ENCODE assay signal across 11 cellular contexts in genomic region chr11:61963016-61963281, GRCh38. TPM values are rescaled to one million over a fixed set of nuclear protein-coding genes. Genes with fewer than 3 reads are reported as not detected.
A peak's percentile ranks its signal among the peaks of the same experiment; 100 is the strongest.
DNase-seq lines count a peak whose midpoint lies in the region; ATAC-seq lines count a peak whose summit lies in the region.
"Had no signal": no experiment of that assay in that cellular context is flagged by ENCODE, and none has a peak within 500 bp of the region (broad histone marks: within the 10 kb centered on the region; RNA-seq: fewer than 3 reads in every experiment).

No MANE protein-coding gene starts in this region.

- intact Hi-C loops in activated CD4-positive, alpha-beta memory T cell treated with anti-CD3 and anti-CD28 coated beads for 36 hours (cut with micrococcal nuclease), result no loop called here
- intact Hi-C loops in left colon (cut with DNase I, micrococcal nuclease), result loop anchor here in 1 of 2 donors (10.0 kb wide), 1 partner anchor 168 kb away; the partner anchor contains the start of genes FEN1 and TMEM258

- CTCF ChIA-PET in activated CD4-positive, alpha-beta memory T cell treated with anti-CD3 and anti-CD28 coated beads for 36 hours (lab: Charles Lee), result interaction anchor here (1.2 to 2.4 kb wide), 3 partner anchors 9 to 119 kb away, joined by 3 to 9 read pairs (median 7); no protein-coding TSS in a partner anchor

- peak overlapping the region; percentile 58 for H3K27ac Mint-ChIP-seq in activated CD4-positive, alpha-beta memory T cell treated with anti-CD3 and anti-CD28 coated beads for 36 hours
- peak overlapping the region; percentile 88 for H3K27ac Mint-ChIP-seq in stimulated activated memory B cell treated with anti-CD40 and anti-IgM and Interleukin-4, amounts not matched to agents 10 μg/mL and 1 μg/mL and 100 μg/mL, for 72 hours

- peaks cover 39% of the 10 kb centered on the region for H3K4me1 Mint-ChIP-seq in activated CD4-positive, alpha-beta memory T cell treated with anti-CD3 and anti-CD28 coated beads for 36 hours (ENCODE audit: low read depth)
- peaks cover 50% of the 10 kb centered on the region for H3K4me1 Mint-ChIP-seq in stimulated activated memory B cell treated with anti-CD40 and anti-IgM and Interleukin-4, amounts not matched to agents 10 μg/mL and 1 μg/mL and 100 μg/mL, for 72 hours

- POLR2A ChIA-PET in activated CD4-positive, alpha-beta memory T cell treated with anti-CD3 and anti-CD28 coated beads for 36 hours (lab: Charles Lee), result interaction anchor here (0.6 kb wide), 1 partner anchor 14 kb away, joined by 3 read pairs; no protein-coding TSS in a partner anchor

- peaks cover 43% of the 10 kb centered on the region for H3K36me3 Mint-ChIP-seq in activated CD4-positive, alpha-beta memory T cell treated with anti-CD3 and anti-CD28 coated beads for 36 hours
- H3K36me3 Mint-ChIP-seq in stimulated activated memory B cell treated with anti-CD40 and anti-IgM and Interleukin-4, amounts not matched to agents 10 μg/mL and 1 μg/mL and 100 μg/mL, for 72 hours, result peaks cover 43% of the 10 kb centered on the region

- DNase-seq in activated CD4-positive, alpha-beta memory T cell treated with anti-CD3 and anti-CD28 coated beads for 36 hours, result peak; percentile 13
- DNase-seq in left colon (no peak), NCI-H1092 (lab: John Stamatoyannopoulos, UW) (no peak)
- no peak for DNase-seq in stimulated activated naive CD8-positive, alpha-beta T cell treated with anti-CD3 and anti-CD28 coated beads, Interleukin-15, Interleukin-2, amounts not matched to agents 100 U/mL and 50 U/mL, for 24 hours
- no peak for DNase-seq in activated CD4-positive, alpha-beta T cell treated with anti-CD3 and anti-CD28 coated beads for 48 hours
- DNase-seq: NCI-H2029 treated with DMSO at 0.1 percent for 48 hours, WERI-Rb-1 had no signal

- H3K27me3 Mint-ChIP-seq in activated CD4-positive, alpha-beta memory T cell treated with anti-CD3 and anti-CD28 coated beads for 36 hours, result no peaks in the 10 kb centered on the region
- H3K27me3 Mint-ChIP-seq in stimulated activated memory B cell treated with anti-CD40 and anti-IgM and Interleukin-4, amounts not matched to agents 10 μg/mL and 1 μg/mL and 100 μg/mL, for 72 hours, result no peaks in the 10 kb centered on the region

- peak; percentile 17 for ATAC-seq in GM21825 (IDR thresholded peaks at IDR 0.05; ENCODE audit: unreplicated experiment)
- peak; percentile 0 for ATAC-seq in left colon
- no peak for ATAC-seq in stimulated activated memory B cell treated with anti-CD40 and anti-IgM and Interleukin-4, amounts not matched to agents 10 μg/mL and 1 μg/mL and 100 μg/mL, for 72 hours
- ATAC-seq in stimulated activated naive CD8-positive, alpha-beta T cell treated with anti-CD3 and anti-CD28 coated beads, Interleukin-15, Interleukin-2, amounts not matched to agents 100 U/mL and 50 U/mL, for 24 hours, result no peak
- no peak for ATAC-seq in GM21526 (IDR thresholded peaks at IDR 0.05; ENCODE audit: low FRiP score, unreplicated experiment)

- H3K4me3 Mint-ChIP-seq in activated CD4-positive, alpha-beta memory T cell treated with anti-CD3 and anti-CD28 coated beads for 36 hours, result no peak overlapping the region
- peak overlapping the region; percentile 73 for H3K4me3 Mint-ChIP-seq in stimulated activated memory B cell treated with anti-CD40 and anti-IgM and Interleukin-4, amounts not matched to agents 10 μg/mL and 1 μg/mL and 100 μg/mL, for 72 hours

- no peaks in the 10 kb centered on the region for H3K9me3 Mint-ChIP-seq in activated CD4-positive, alpha-beta memory T cell treated with anti-CD3 and anti-CD28 coated beads for 36 hours
- H3K9me3 Mint-ChIP-seq in stimulated activated memory B cell treated with anti-CD40 and anti-IgM and Interleukin-4, amounts not matched to agents 10 μg/mL and 1 μg/mL and 100 μg/mL, for 72 hours, result no peaks in the 10 kb centered on the region

RNA-seq across cellular contexts. Expression of gene FTH1, which starts 4.5 kb away (rescaled TPM):
- 100 to 1,000 TPM; 915 to 922 TPM for total RNA-seq in activated CD4-positive, alpha-beta memory T cell treated with anti-CD3 and anti-CD28 coated beads for 36 hours
- 1,000 to 10,000 TPM; 4,322 to 5,591 TPM for total RNA-seq in left colon

RNA-seq across cellular contexts. Expression of gene BEST1, which starts 12.8 kb away (rescaled TPM):
- total RNA-seq in activated CD4-positive, alpha-beta memory T cell treated with anti-CD3 and anti-CD28 coated beads for 36 hours, result under 1 TPM; 0.41 to 0.48 TPM
- total RNA-seq in left colon, result 1 to 10 TPM in 1 of 2 donors, under 1 TPM in 1; 0.64 to 1.6 TPM

RNA-seq across cellular contexts. Expression of gene RAB3IL1, which starts 45.6 kb away (rescaled TPM):
- under 1 TPM; 0.10 to 0.21 TPM for total RNA-seq in activated CD4-positive, alpha-beta memory T cell treated with anti-CD3 and anti-CD28 coated beads for 36 hours
- total RNA-seq in left colon, result 1 to 10 TPM; 3.1 to 7.0 TPM
- total RNA-seq: mononuclear cell had no signal

Comparison
In these comparisons a context has a peak if more than half of its experiments do, and no peak if none do; other contexts are left out.
1. ATAC-seq: peak in GM21825 (single experiment) and left colon (single experiment); none in stimulated activated memory B cell treated with anti-CD40 and anti-IgM and Interleukin-4, amounts not matched to agents 10 μg/mL and 1 μg/mL and 100 μg/mL, for 72 hours (single experiment), stimulated activated naive CD8-positive, alpha-beta T cell treated with anti-CD3 and anti-CD28 coated beads, Interleukin-15, Interleukin-2, amounts not matched to agents 100 U/mL and 50 U/mL, for 24 hours (single experiment) and GM21526 (single experiment).
2. RNA of gene FTH1, which starts 4.5 kb away (total RNA-seq): 4,322 to 5,591 TPM in left colon; 915 to 922 TPM in activated CD4-positive, alpha-beta memory T cell treated with anti-CD3 and anti-CD28 coated beads for 36 hours; every median in the first group is over 4 times any median in the second.